Comparison of ENCODE assay signal across 23 cellular contexts in the genomic region with DNA sequence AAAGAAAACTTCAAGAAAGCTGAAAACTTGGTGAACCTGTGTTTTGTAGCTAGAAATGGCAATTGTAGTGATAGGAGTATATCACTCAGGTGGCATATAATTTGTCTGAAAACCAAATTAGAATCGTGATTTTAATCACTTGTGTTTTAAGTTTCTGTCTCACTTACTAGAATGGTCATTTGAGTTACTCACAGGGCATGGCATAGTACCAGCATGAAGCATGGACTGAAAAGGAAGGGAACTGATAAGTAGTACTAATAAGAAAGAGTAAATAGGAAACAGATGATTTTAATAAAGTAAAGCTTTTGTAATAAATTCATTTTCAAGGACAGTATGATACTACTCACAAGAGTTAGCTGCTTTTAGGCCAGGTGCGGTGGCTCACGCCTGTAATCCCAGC. TPM values are rescaled to one million over a fixed set of nuclear protein-coding genes. Genes with fewer than 3 reads are reported as not detected.
DNase-seq lines count a peak whose midpoint lies in the region; ATAC-seq, FAIRE-seq and TF ChIP-seq lines count a peak whose summit lies in the region.
"Had no signal": no experiment of that assay in that cellular context is flagged by ENCODE, and none has a peak within 500 bp of the region (broad histone marks: within the 10 kb centered on the region; RNA-seq: fewer than 3 reads in every experiment).

No MANE protein-coding gene starts in this region.

- TF ChIP-seq EP300 in upper lobe of left lung (IDR thresholded peaks at IDR 0.05): no peak

- H3K4me1 ChIP-seq in GM23248 (ENCODE audit: insufficient read depth) (no peaks in the 10 kb centered on the region), endothelial cell of umbilical vein (ENCODE audit: control insufficient read depth, extremely low read depth, insufficient read depth, low read length) (no peaks in the 10 kb centered on the region), upper lobe of left lung (no peaks in the 10 kb centered on the region), foreskin keratinocyte (no peaks in the 10 kb centered on the region)
- H3K4me1 ChIP-seq: Caco-2 had no signal

- no peaks in the 10 kb centered on the region for H4K20me1 ChIP-seq in GM23248 (ENCODE audit: insufficient read depth)
- no peaks in the 10 kb centered on the region for H4K20me1 ChIP-seq in endothelial cell of umbilical vein (replicated peaks; ENCODE audit: control insufficient read depth, extremely low read depth, insufficient read depth, low read length)

- H3K27ac ChIP-seq in GM23248 (no peak overlapping the region), endothelial cell of umbilical vein (ENCODE audit: insufficient read depth, low read depth, low read length) (no peak overlapping the region), upper lobe of left lung (no peak overlapping the region), foreskin keratinocyte (no peak overlapping the region)
- H3K27ac ChIP-seq: BLaER1 treated with 17β-estradiol and CSF1 and Interleukin-3, amounts not matched to agents 10 nM and 100 nM; C4-2B had no signal

- no peaks in the 10 kb centered on the region for H3K9me2 ChIP-seq in GM23248 (ENCODE audit: insufficient read depth)

- H3K4me3 ChIP-seq in GM23248 (no peak overlapping the region), endothelial cell of umbilical vein (replicated peaks in 1 of 3; ENCODE audit: insufficient read depth in 1 of 3, low read depth in 1 of 3, low read length in 3 of 3) (no peak overlapping the region), foreskin fibroblast (ENCODE audit: low read depth in 1 of 2, low read length in 2 of 2) (no peak overlapping the region), upper lobe of left lung (no peak overlapping the region)
- H3K4me3 ChIP-seq: BLaER1 treated with 17β-estradiol and CSF1 and Interleukin-3, amounts not matched to agents 10 nM and 100 nM had no signal

- 97% methylated on average over 3 of the region's 3 CpGs for WGBS in GM23248 (ENCODE audit: low coverage in 1 of 2, low lambda C conversion rate in 2 of 2, missing lambda C conversion rate in 2 of 2), 2 experiments
- WGBS in upper lobe of left lung, 2 donors: 93 to 98% methylated on average over 3 of the region's 3 CpGs

- no peaks in the 10 kb centered on the region for H3K27me3 Mint-ChIP-seq in activated CD4-positive, alpha-beta memory T cell treated with anti-CD3 and anti-CD28 coated beads for 36 hours
- H3K27me3 Mint-ChIP-seq: B cell; CD4-positive, alpha-beta T cell had no signal

- H3F3A ChIP-seq in GM23248 (ENCODE audit: insufficient read depth): 0 out of 2 replicates have a peak, but pooled peaks cover 3% of the 10 kb centered on the region

- dilution Hi-C loops in endothelial cell of umbilical vein (cut with MboI; ENCODE audit: extremely low pct_ligation_motif_present, low sequenced_read_pairs): no loop called here

- H3K9me3 Mint-ChIP-seq in activated CD4-positive, alpha-beta memory T cell treated with anti-CD3 and anti-CD28 coated beads for 36 hours: no peaks in the 10 kb centered on the region
- H3K9me3 Mint-ChIP-seq: CD8-positive, alpha-beta T cell had no signal

- POLR2A ChIA-PET in endothelial cell of umbilical vein (lab: Charles Lee): no interaction called here
- POLR2A ChIA-PET in activated CD4-positive, alpha-beta memory T cell treated with anti-CD3 and anti-CD28 coated beads for 36 hours (lab: Charles Lee): no interaction called here

- peaks cover 2% of the 10 kb centered on the region for H3K4me1 Mint-ChIP-seq in activated CD4-positive, alpha-beta memory T cell treated with anti-CD3 and anti-CD28 coated beads for 36 hours (ENCODE audit: low read depth)
- H3K4me1 Mint-ChIP-seq: B cell had no signal

- peak; percentile 53 for FAIRE-seq in endothelial cell of umbilical vein (lab: Jason Lieb, UNC)
- FAIRE-seq: D721Med, GM12891, GM19239 had no signal

- DNase-seq in GM23248 (peak; percentile 35), endothelial cell of umbilical vein (ENCODE audit: low read depth, low spot score) (no peak), fibroblast of gingiva (ENCODE audit: low read depth) (peak; percentile 58), foreskin fibroblast (peak; percentile 29 to 76), upper lobe of left lung (no peak), foreskin keratinocyte (no peak)
- DNase-seq in stimulated activated naive CD4-positive, alpha-beta T cell treated with Interleukin-2 at 50 U/mL for 16 hours (lab: John Stamatoyannopoulos, UW): no peak
- DNase-seq in activated CD4-positive, alpha-beta memory T cell treated with anti-CD3 and anti-CD28 coated beads for 36 hours: no peak
- DNase-seq: 8988T; ACHN; AML-193; Caco-2; Calu3; CD4-positive, alpha-beta T cell; CD8-positive, alpha-beta T cell; DMS79 treated with DMSO at 0.1 percent for 48 hours; GF-D8 had no signal

- no peaks in the 10 kb centered on the region for H3K9me1 ChIP-seq in endothelial cell of umbilical vein (replicated peaks; ENCODE audit: control insufficient read depth, extremely low read depth, insufficient read depth, low read length)

- no peak for TF ChIP-seq POLR2A in endothelial cell of umbilical vein (IDR thresholded peaks at IDR 0.05; ENCODE audit: low read depth, low read length)
- no peak for TF ChIP-seq POLR2A in upper lobe of left lung (IDR thresholded peaks at IDR 0.05)

- in situ Hi-C loops in GM23248 (cut with MboI): no loop called here

- BruUV-seq in endothelial cell of umbilical vein (replicated peaks; lab: Mats Ljungman, UMichigan): no TSS peak

- intact Hi-C loops in endothelial cell of umbilical vein (cut with micrococcal nuclease): no loop called here
- intact Hi-C loops in activated CD4-positive, alpha-beta memory T cell treated with anti-CD3 and anti-CD28 coated beads for 36 hours (cut with micrococcal nuclease): no loop called here

- peaks cover 33% of the 10 kb centered on the region for H3K36me3 Mint-ChIP-seq in activated CD4-positive, alpha-beta memory T cell treated with anti-CD3 and anti-CD28 coated beads for 36 hours

- CTCF ChIA-PET in endothelial cell of umbilical vein (lab: Charles Lee): interaction anchor here (2.4 kb wide), 1 partner anchor 12 kb away, joined by 9 read pairs; no protein-coding TSS in a partner anchor
- CTCF ChIA-PET in activated CD4-positive, alpha-beta memory T cell treated with anti-CD3 and anti-CD28 coated beads for 36 hours (lab: Charles Lee): interaction anchor here (0.6 kb wide), 1 partner anchor 359 kb away, joined by 3 read pairs; no protein-coding TSS in a partner anchor

- ATAC-seq in upper lobe of left lung (ENCODE audit: low FRiP score in 2 of 2): no peak
- no peak for ATAC-seq in foreskin keratinocyte
- ATAC-seq: CD8-positive, alpha-beta T cell had no signal

- no peaks in the 10 kb centered on the region for H3K9me3 ChIP-seq in GM23248 (ENCODE audit: low read depth)
- H3K9me3 ChIP-seq in endothelial cell of umbilical vein (replicated peaks; ENCODE audit: control insufficient read depth, insufficient read depth, low read length): no peaks in the 10 kb centered on the region
- H3K9me3 ChIP-seq in upper lobe of left lung: no peaks in the 10 kb centered on the region
- H3K9me3 ChIP-seq: Caco-2 had no signal

- H3K4me2 ChIP-seq in GM23248 (ENCODE audit: unreplicated experiment) (no peak overlapping the region), endothelial cell of umbilical vein (ENCODE audit: insufficient read depth, low read length) (no peak overlapping the region)
- H3K4me2 ChIP-seq: BLaER1 treated with 17β-estradiol and CSF1 and Interleukin-3, amounts not matched to agents 10 nM and 100 nM had no signal

- H3K36me3 ChIP-seq in GM23248 (ENCODE audit: low read depth): peaks cover 15% of the 10 kb centered on the region
- peaks cover 0 to 3% of the 10 kb centered on the region in 2 experiments for H3K36me3 ChIP-seq in endothelial cell of umbilical vein (ENCODE audit: control insufficient read depth in 2 of 2, extremely low read depth in 1 of 2, insufficient read depth in 2 of 2, low read length in 2 of 2)
- peaks cover 6 to 81% (median 53%) of the 10 kb centered on the region in 4 donors for H3K36me3 ChIP-seq in upper lobe of left lung

- H2AFZ ChIP-seq in GM23248 (no peak overlapping the region), endothelial cell of umbilical vein (ENCODE audit: low read depth, low read length) (no peak overlapping the region)

- H3K79me2 ChIP-seq in GM23248 (ENCODE audit: insufficient read depth): peaks cover 6% of the 10 kb centered on the region; the same call in 1 of the 2 replicates
- H3K79me2 ChIP-seq in endothelial cell of umbilical vein (ENCODE audit: control insufficient read depth, insufficient read depth, low read length): no peaks in the 10 kb centered on the region

- no peak overlapping the region for H3K27ac Mint-ChIP-seq in activated CD4-positive, alpha-beta memory T cell treated with anti-CD3 and anti-CD28 coated beads for 36 hours
- H3K27ac Mint-ChIP-seq: B cell; CD4-positive, alpha-beta T cell; CD8-positive, alpha-beta T cell had no signal

- no peak for TF ChIP-seq CTCF in endothelial cell of umbilical vein (IDR thresholded peaks at IDR 0.05; ENCODE audit: extremely low read depth in 1 of 2, insufficient read depth in 1 of 2, low read depth in 1 of 2, low read length in 2 of 2)
- TF ChIP-seq CTCF in foreskin fibroblast (IDR thresholded peaks at IDR 0.05; ENCODE audit: low read depth, low read length): no peak
- no peak for TF ChIP-seq CTCF in upper lobe of left lung (IDR thresholded peaks at IDR 0.05)
- TF ChIP-seq CTCF in foreskin keratinocyte (conservative IDR thresholded peaks at IDR 0.05): no peak

- no peak overlapping the region for H3K4me3 Mint-ChIP-seq in activated CD4-positive, alpha-beta memory T cell treated with anti-CD3 and anti-CD28 coated beads for 36 hours
- H3K4me3 Mint-ChIP-seq: B cell; CD4-positive, alpha-beta T cell; CD8-positive, alpha-beta T cell had no signal

- H3K9ac ChIP-seq in GM23248 (no peak overlapping the region), endothelial cell of umbilical vein (replicated peaks; ENCODE audit: extremely low read depth, insufficient read depth, low read length) (no peak overlapping the region)
- H3K9ac ChIP-seq: BLaER1 treated with 17β-estradiol and CSF1 and Interleukin-3, amounts not matched to agents 10 nM and 100 nM had no signal

- H3K27me3 ChIP-seq in GM23248 (replicated peaks; ENCODE audit: insufficient read depth): no peaks in the 10 kb centered on the region
- no peaks in the 10 kb centered on the region for H3K27me3 ChIP-seq in endothelial cell of umbilical vein (ENCODE audit: control insufficient read depth in 2 of 2, insufficient read depth in 2 of 2, low read length in 2 of 2)
- H3K27me3 ChIP-seq in upper lobe of left lung: no peaks in the 10 kb centered on the region
- no peaks in the 10 kb centered on the region for H3K27me3 ChIP-seq in foreskin keratinocyte
- H3K27me3 ChIP-seq: BLaER1 treated with 17β-estradiol and CSF1 and Interleukin-3, amounts not matched to agents 10 nM and 100 nM had no signal

RNA-seq across cellular contexts. Expression of gene OSBPL11, which starts 22.1 kb away (rescaled TPM):
- total RNA-seq in GM23248 (2014; rRNA removed; shearing (Covaris generic)): 11.4 and 13.2 TPM in 2 replicates
- polyA plus RNA-seq in GM23248 (2016; fragmentation: Nextera tagmentation; extraction: Ambion mirVana) (6.6 and 7.2 TPM in 2 replicates), endothelial cell of umbilical vein (3.1 and 4.0 TPM in 2 replicates), foreskin keratinocyte (3.4 and 4.4 TPM in 2 replicates)
- total RNA-seq in endothelial cell of umbilical vein (14.2 and 14.4 TPM in 2 replicates), upper lobe of left lung (10 to 100 TPM; 11.5 to 26.1 (median 21.9) TPM), foreskin keratinocyte (13.9 and 15.4 TPM in 2 replicates)
- polyA plus RNA-seq in endothelial cell of umbilical vein (2011; cell fraction: cytosol; rRNA removed): 5.7 and 5.9 TPM in 2 replicates
- polyA plus RNA-seq in endothelial cell of umbilical vein (2011; cell fraction: nucleus; rRNA removed): 4.9 and 6.3 TPM in 2 replicates
- polyA plus RNA-seq in endothelial cell of umbilical vein (2012): 8.6 and 13.2 TPM in 2 replicates
- polyA minus RNA-seq in endothelial cell of umbilical vein: 11.7 and 12.0 TPM in 2 replicates
- 8.3 TPM for polyA minus RNA-seq in endothelial cell of umbilical vein (2011; cell fraction: cytosol; rRNA and poly(A)+ RNA removed)
- 4.5 and 7.4 TPM in 2 replicates for polyA minus RNA-seq in endothelial cell of umbilical vein (2011; cell fraction: nucleus; rRNA and poly(A)+ RNA removed)
- 10 to 100 TPM; 10.4 to 10.7 TPM for total RNA-seq in activated CD4-positive, alpha-beta memory T cell treated with anti-CD3 and anti-CD28 coated beads for 36 hours

RNA-seq across cellular contexts. Expression of gene SNX4, which starts 53.2 kb away (rescaled TPM):
- 28.4 and 31.6 TPM in 2 replicates for total RNA-seq in GM23248 (2014; rRNA removed; shearing (Covaris generic))
- polyA plus RNA-seq in GM23248 (2016; fragmentation: Nextera tagmentation; extraction: Ambion mirVana): 27.6 and 29.8 TPM in 2 replicates
- total RNA-seq in endothelial cell of umbilical vein: 39.2 and 39.7 TPM in 2 replicates
- polyA plus RNA-seq in endothelial cell of umbilical vein: 5.3 and 7.5 TPM in 2 replicates
- polyA plus RNA-seq in endothelial cell of umbilical vein (2011; cell fraction: cytosol; rRNA removed): 9.6 and 10.7 TPM in 2 replicates
- 10.8 and 14.8 TPM in 2 replicates for polyA plus RNA-seq in endothelial cell of umbilical vein (2011; cell fraction: nucleus; rRNA removed)
- polyA plus RNA-seq in endothelial cell of umbilical vein (2012): 21.8 and 38.0 TPM in 2 replicates
- polyA minus RNA-seq in endothelial cell of umbilical vein: 19.1 and 22.9 TPM in 2 replicates
- polyA minus RNA-seq in endothelial cell of umbilical vein (2011; cell fraction: cytosol; rRNA and poly(A)+ RNA removed): 5.0 TPM
- 10.9 and 12.0 TPM in 2 replicates for polyA minus RNA-seq in endothelial cell of umbilical vein (2011; cell fraction: nucleus; rRNA and poly(A)+ RNA removed)
- 10 to 100 TPM; 31.1 to 72.4 (median 41.8) TPM for total RNA-seq in upper lobe of left lung
- 10 to 100 TPM; 32.9 to 36.8 TPM for total RNA-seq in activated CD4-positive, alpha-beta memory T cell treated with anti-CD3 and anti-CD28 coated beads for 36 hours
- total RNA-seq in foreskin keratinocyte: 16.5 and 17.9 TPM in 2 replicates
- 7.2 and 8.2 TPM in 2 replicates for polyA plus RNA-seq in foreskin keratinocyte

Comparison
In these comparisons a context has a peak if more than half of its experiments do, and no peak if none do; other contexts are left out.
1. DNase-seq: peak in GM23248 (single experiment), fibroblast of gingiva (single experiment) and foreskin fibroblast (2 of 2); none in endothelial cell of umbilical vein (single experiment), upper lobe of left lung (0 of 2), stimulated activated naive CD4-positive, alpha-beta T cell treated with Interleukin-2 at 50 U/mL for 16 hours (single experiment), activated CD4-positive, alpha-beta memory T cell treated with anti-CD3 and anti-CD28 coated beads for 36 hours (single experiment) and foreskin keratinocyte (0 of 2).